In genomic region chr3:18575573-18575972, GRCh38 we compare ENCODE assay signal across 23 cellular contexts.
"Had no signal": no experiment of that assay in that cellular context is flagged by ENCODE, and none has a peak within 500 bp of the region (broad histone marks: within the 10 kb centered on the region; RNA-seq: fewer than 3 reads in every experiment).

No MANE protein-coding gene starts in this region.

- FAIRE-seq: kidney, pancreas had no signal

- H3K4me1 ChIP-seq: body of pancreas, pancreas, prostate gland, right atrium auricular region, suprapubic skin, tibial nerve had no signal

- H3K9me3 ChIP-seq: body of pancreas, pancreas, prostate gland, right atrium auricular region, suprapubic skin, tibial nerve had no signal

- H3K27me3 ChIP-seq: body of pancreas, dorsolateral prefrontal cortex, pancreas, right atrium auricular region, suprapubic skin, tibial nerve had no signal

- H3K4me3 ChIP-seq: body of pancreas, coronary artery, dorsolateral prefrontal cortex, pancreas, prostate gland, right atrium auricular region, suprapubic skin, tibial nerve had no signal

- H3K36me3 ChIP-seq: pancreas, prostate gland, right atrium auricular region, suprapubic skin, tibial nerve had no signal

- H3K27ac ChIP-seq: body of pancreas, coronary artery, dorsolateral prefrontal cortex, pancreas, prostate gland, right atrium auricular region, suprapubic skin, tibial nerve had no signal

- DNase-seq: activated CD4-positive, alpha-beta T cell treated with anti-CD3 and anti-CD28 coated beads for 36 hours; activated CD4-positive, CD25-positive, alpha-beta regulatory T cell; activated CD8-positive, alpha-beta memory T cell treated with anti-CD3 and anti-CD28 coated beads, Interleukin-2, amount 10 ng/mL, durations not matched to agents 7 days and 5 days; activated CD8-positive, alpha-beta T cell treated with anti-CD3 and anti-CD28 coated beads, Interleukin-2, amount 10 ng/mL, durations not matched to agents 7 days and 5 days; activated naive CD8-positive, alpha-beta T cell treated with anti-CD3 and anti-CD28 coated beads, Interleukin-2, amount 50 U/mL, for 24 hours; activated T-cell treated with anti-CD3 and anti-CD28 coated beads, Interleukin-2, amount 50 U/mL, for 48 hours; body of pancreas; dorsolateral prefrontal cortex; effector memory CD4-positive, alpha-beta T cell; head of caudate nucleus; hippocampal formation; kidney; naive thymus-derived CD8-positive, alpha-beta T cell; nucleus accumbens; pancreas; stimulated activated CD4-positive, alpha-beta T cell treated with anti-CD3 and anti-CD28 coated beads, Interleukin-15, amount 100 ng/mL, for 24 hours; stimulated activated CD4-positive, alpha-beta T cell treated with anti-CD3 and anti-CD28 coated beads, Interleukin-2, amount 100 ng/mL, for 24 hours; stimulated activated naive CD4-positive, alpha-beta T cell had no signal
